ENCODE assay signal across 9 cellular contexts in the genomic region with DNA sequence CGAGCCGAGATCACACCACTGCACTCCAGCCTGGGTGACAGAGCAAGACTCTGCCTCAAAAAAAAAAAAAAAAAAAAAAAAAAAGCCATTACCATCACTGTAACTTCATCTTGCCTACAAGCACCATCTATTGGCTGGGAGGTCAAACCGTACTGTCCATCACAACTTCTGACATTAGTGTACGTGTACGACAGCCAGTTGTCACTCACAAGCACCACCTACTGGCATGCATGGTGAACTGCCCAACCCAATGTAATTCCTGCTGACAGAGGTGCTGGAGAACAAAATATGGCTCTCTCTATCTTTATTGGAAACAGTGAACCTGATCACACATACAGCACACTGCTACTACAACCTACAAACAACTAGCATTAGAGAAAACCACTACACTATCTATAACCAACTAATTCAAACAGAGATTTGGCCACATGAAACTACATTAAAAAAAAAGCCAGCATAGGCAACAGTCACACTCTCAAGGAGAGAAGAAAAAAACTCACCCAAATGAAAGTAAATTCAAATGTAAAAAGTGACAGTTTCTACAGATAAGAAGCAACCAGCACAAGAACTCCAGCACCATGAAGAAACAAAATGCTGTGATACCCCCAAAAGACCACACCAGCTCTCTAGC.
A peak's percentile ranks its signal among the peaks of the same experiment; 100 is the strongest.
DNase-seq lines count a peak whose midpoint lies in the region; ATAC-seq and TF ChIP-seq lines count a peak whose summit lies in the region.
"Had no signal": no experiment of that assay in that cellular context is flagged by ENCODE, and none has a peak within 500 bp of the region (broad histone marks: within the 10 kb centered on the region; RNA-seq: fewer than 3 reads in every experiment).

No MANE protein-coding gene starts in this region.

- ATAC-seq in GM18868 (IDR thresholded peaks at IDR 0.05; ENCODE audit: unreplicated experiment), result peak; percentile 98
- ATAC-seq in HG02885 (IDR thresholded peaks at IDR 0.05; ENCODE audit: poor library complexity, unreplicated experiment), result peak; percentile 98

- no peak overlapping the region for H3K9ac ChIP-seq in NT2/D1 (ENCODE audit: insufficient read length, low read depth)

- H3K36me3 ChIP-seq in Caco-2 (ENCODE audit: control insufficient read depth, insufficient read depth, low read length), result no peaks in the 10 kb centered on the region
- H3K36me3 ChIP-seq in NT2/D1 (ENCODE audit: insufficient read depth, insufficient read length, low read length), result no peaks in the 10 kb centered on the region

- no peak overlapping the region for H3K4me3 Mint-ChIP-seq in Caco-2 (ENCODE audit: unreplicated experiment)
- H3K4me3 Mint-ChIP-seq: natural killer cell had no signal

- H3K27ac Mint-ChIP-seq in Caco-2 (ENCODE audit: unreplicated experiment), result peak overlapping the region; percentile 82
- H3K27ac Mint-ChIP-seq: natural killer cell had no signal

- peaks cover 20% of the 10 kb centered on the region for H3K4me1 ChIP-seq in Caco-2
- no peaks in the 10 kb centered on the region for H3K4me1 ChIP-seq in NT2/D1 (ENCODE audit: insufficient read depth, insufficient read length)

- H3K27me3 Mint-ChIP-seq in Caco-2 (ENCODE audit: insufficient read depth, unreplicated experiment), result peaks cover 4% of the 10 kb centered on the region

- BruUV-seq in Caco-2 (replicated peaks; lab: Mats Ljungman, UMichigan), result no TSS peak

- intact Hi-C loops in Caco-2 (cut with micrococcal nuclease; ENCODE audit: unreplicated experiment), result loop anchor here (1.0 to 5.0 kb wide), 3 partner anchors 51 to 229 kb away; no protein-coding TSS in a partner anchor

- H3K27me3 ChIP-seq in Caco-2 (replicated peaks; ENCODE audit: control insufficient read depth, insufficient read depth, low read length) (no peaks in the 10 kb centered on the region), NT2/D1 (ENCODE audit: insufficient read depth, insufficient read length) (no peaks in the 10 kb centered on the region)

- H3K9me3 ChIP-seq in Caco-2 (peaks cover 12% of the 10 kb centered on the region; the same call in 1 of the 2 replicates), NT2/D1 (ENCODE audit: insufficient read depth, low read length) (no peaks in the 10 kb centered on the region)

- peaks cover 17% of the 10 kb centered on the region for H3K4me1 Mint-ChIP-seq in Caco-2 (ENCODE audit: low read depth, unreplicated experiment)
- H3K4me1 Mint-ChIP-seq: natural killer cell had no signal

- no peaks in the 10 kb centered on the region for H3K9me3 Mint-ChIP-seq in Caco-2 (ENCODE audit: unreplicated experiment)
- H3K9me3 Mint-ChIP-seq: natural killer cell had no signal

- H3K4me3 ChIP-seq in Caco-2 (ENCODE audit: low read depth, low read length), result no peak overlapping the region
- H3K4me3 ChIP-seq in NT2/D1 (ENCODE audit: insufficient read length, low read depth), result no peak overlapping the region

- CTCF ChIA-PET in Caco-2 (lab: Charles Lee), result no interaction called here

- peak; percentile 49 to 60 for TF ChIP-seq CTCF in Caco-2 (IDR thresholded peaks at IDR 0.05; ENCODE audit: insufficient read depth in 1 of 2, low read depth in 1 of 2, low read length in 1 of 2, severe bottlenecking in 1 of 2, unreplicated experiment in 1 of 2)

- POLR2A ChIA-PET in Caco-2 (lab: Charles Lee), result no interaction called here

- DNase-seq in Caco-2 (peak; percentile 53 to 54), NT2/D1 (ENCODE audit: low read depth, low spot score) (peak; percentile 16), fibroblast of peridontal ligament (ENCODE audit: extremely low read depth) (peak; percentile 3), AG08395 (ENCODE audit: low spot score) (no peak), occipital lobe (lab: John Stamatoyannopoulos, UW) (no peak), NCI-H187 treated with DMSO at 0.1 percent for 48 hours (lab: John Stamatoyannopoulos, UW) (no peak)
- DNase-seq: natural killer cell had no signal

- H3K36me3 Mint-ChIP-seq in Caco-2 (ENCODE audit: insufficient read depth, unreplicated experiment), result no peaks in the 10 kb centered on the region
- H3K36me3 Mint-ChIP-seq: natural killer cell had no signal

Comparison
In these comparisons a context has a peak if more than half of its experiments do, and no peak if none do; other contexts are left out.
1. DNase-seq: peak in Caco-2 (2 of 2), NT2/D1 (single experiment) and fibroblast of peridontal ligament (single experiment); none in AG08395 (single experiment), occipital lobe (single experiment) and NCI-H187 treated with DMSO at 0.1 percent for 48 hours (single experiment).